Comparison of ENCODE assay signal across 2 cellular contexts in the genomic region with DNA sequence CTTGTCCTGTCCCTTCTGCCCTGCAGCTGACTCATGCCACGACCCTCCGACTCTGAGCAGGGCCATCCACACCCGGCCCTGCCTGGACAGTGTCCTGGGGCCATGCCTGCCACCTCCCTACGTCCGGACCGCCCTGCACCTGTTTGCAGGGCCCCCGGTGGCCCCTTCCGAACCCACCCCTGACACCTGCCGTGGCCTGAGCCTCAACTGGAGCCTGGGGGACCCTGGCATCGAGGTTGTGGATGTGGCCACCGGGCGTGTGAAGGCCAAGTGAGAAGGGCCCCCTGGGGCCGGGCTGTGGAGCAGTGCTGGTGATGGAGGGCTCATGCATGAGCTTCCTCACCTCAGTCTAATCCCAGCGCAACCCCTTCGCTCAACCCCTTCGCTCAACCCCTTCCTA.
TF ChIP-seq lines count a peak whose summit lies in the region.

No MANE protein-coding gene starts in this region.

TF ChIP-seq in IMR-90, 13 proteins besides CTCF, POLR2A, EP300 and RAD21:
- TF ChIP-seq RCOR1 (IDR thresholded peaks at IDR 0.05; ENCODE audit: insufficient replicate concordance, low read length) (no peak), NFE2L2 (IDR thresholded peaks at IDR 0.05; ENCODE audit: low read depth, low read length) (no peak), FOS (IDR thresholded peaks at IDR 0.05; ENCODE audit: low read depth, low read length) (no peak), BHLHE40 (IDR thresholded peaks at IDR 0.05; ENCODE audit: low read depth, low read length) (no peak), MAFK (IDR thresholded peaks at IDR 0.05; ENCODE audit: low read depth, low read length) (no peak), SMC3 (IDR thresholded peaks at IDR 0.05; ENCODE audit: low read depth, low read length) (no peak), CEBPB (IDR thresholded peaks at IDR 0.05; ENCODE audit: low read depth, low read length) (no peak), MAZ (IDR thresholded peaks at IDR 0.05; ENCODE audit: borderline replicate concordance, low read depth, low read length) (no peak), MXI1 (IDR thresholded peaks at IDR 0.05; ENCODE audit: borderline replicate concordance, low read depth, low read length) (no peak), CHD1 (IDR thresholded peaks at IDR 0.05; ENCODE audit: low read depth, low read length) (no peak)
- TF ChIP-seq, protein P1, sequence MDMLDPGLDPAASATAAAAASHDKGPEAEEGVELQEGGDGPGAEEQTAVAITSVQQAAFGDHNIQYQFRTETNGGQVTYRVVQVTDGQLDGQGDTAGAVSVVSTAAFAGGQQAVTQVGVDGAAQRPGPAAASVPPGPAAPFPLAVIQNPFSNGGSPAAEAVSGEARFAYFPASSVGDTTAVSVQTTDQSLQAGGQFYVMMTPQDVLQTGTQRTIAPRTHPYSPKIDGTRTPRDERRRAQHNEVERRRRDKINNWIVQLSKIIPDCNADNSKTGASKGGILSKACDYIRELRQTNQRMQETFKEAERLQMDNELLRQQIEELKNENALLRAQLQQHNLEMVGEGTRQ (IDR thresholded peaks at IDR 0.05; ENCODE audit: low read depth, low read length): no peak

TF ChIP-seq in H1, 55 proteins besides CTCF, POLR2A, EP300 and RAD21:
- TF ChIP-seq MAFK (IDR thresholded peaks at IDR 0.05; ENCODE audit: low read depth, low read length) (no peak), CREB1 (IDR thresholded peaks at IDR 0.05) (no peak), CBX5 (IDR thresholded peaks at IDR 0.05; ENCODE audit: low read depth, low read length) (no peak), ZNF274 (IDR thresholded peaks at IDR 0.05; ENCODE audit: borderline replicate concordance, extremely low read depth, low read length) (no peak), EGR1 (IDR thresholded peaks at IDR 0.05; ENCODE audit: borderline replicate concordance, low read depth, low read length) (no peak), NRF1 (IDR thresholded peaks at IDR 0.05; ENCODE audit: low read depth, low read length) (no peak), TEAD4 (IDR thresholded peaks at IDR 0.05; ENCODE audit: low read depth, low read length) (no peak), PHF8 (conservative IDR thresholded peaks at IDR 0.05; ENCODE audit: low read depth, low read length) (no peak), CTBP2 (IDR thresholded peaks at IDR 0.05; ENCODE audit: borderline replicate concordance, insufficient read depth, insufficient read length, low read length) (no peak)
TF ChIP-seq in H1: peak in this region for 0.
